In the genomic region with DNA sequence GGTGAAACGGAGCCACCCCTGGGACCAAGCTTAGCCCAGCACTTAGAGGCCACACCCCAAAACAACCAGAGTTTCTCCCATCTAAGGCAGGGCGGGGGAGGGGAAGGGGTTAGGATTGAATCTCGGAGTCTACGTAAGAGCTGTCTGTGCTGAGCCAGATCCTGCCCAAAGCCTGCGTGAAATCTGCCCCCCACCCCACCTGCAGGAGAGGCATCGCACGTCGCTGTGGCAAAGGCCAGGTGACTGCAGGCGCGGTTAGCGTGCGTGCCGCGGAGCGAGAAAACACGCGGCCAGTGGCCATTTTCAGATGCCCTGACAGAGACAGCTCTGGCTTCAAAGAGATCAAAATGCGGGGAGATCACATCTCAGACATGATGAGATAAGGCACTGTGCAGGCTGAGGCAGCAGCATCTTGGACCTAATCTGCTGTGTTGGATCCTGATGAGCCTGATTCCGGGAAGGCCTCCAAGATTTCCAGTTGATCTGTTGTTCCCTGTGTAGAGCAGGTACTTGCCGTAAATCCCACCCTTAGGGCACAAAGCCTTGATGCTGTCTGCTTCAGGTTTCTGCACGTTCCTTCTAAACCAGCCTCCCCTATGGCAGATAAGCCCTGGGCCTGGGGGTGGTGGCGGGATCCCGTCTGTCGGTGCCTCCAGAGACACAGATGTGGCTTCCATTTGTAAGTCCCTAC, we compare ENCODE assay signal across 21 cellular contexts. TPM values are rescaled to one million over a fixed set of nuclear protein-coding genes. Genes with fewer than 3 reads are reported as not detected.
DNase-seq lines count a peak whose midpoint lies in the region; ATAC-seq, FAIRE-seq and TF ChIP-seq lines count a peak whose summit lies in the region.
"Had no signal": no experiment of that assay in that cellular context is flagged by ENCODE, and none has a peak within 500 bp of the region (broad histone marks: within the 10 kb centered on the region; RNA-seq: fewer than 3 reads in every experiment).

No MANE protein-coding gene starts in this region.

- no peak for ATAC-seq in Right ventricle myocardium inferior
- ATAC-seq in left cardiac atrium, result no peak
- ATAC-seq in pancreas, result no peak
- ATAC-seq: PC-3 had no signal

- in situ Hi-C loops in brain microvascular endothelial cell (cut with HindIII; ENCODE audit: low pct_ligation_motif_present, low sequenced_read_pairs) (no loop called here), KBM-7 (cut with MboI; ENCODE audit: low pct_unique_long_range_greater_than_20kb, low sequenced_read_pairs) (no loop called here)

- no peak overlapping the region for H3K4me3 ChIP-seq in HEK293 (ENCODE audit: low read depth, low read length)
- H3K4me3 ChIP-seq in pancreas, result no peak overlapping the region
- no peak overlapping the region for H3K4me3 ChIP-seq in brain microvascular endothelial cell (ENCODE audit: low read depth, low read length)
- H3K4me3 ChIP-seq: GM23248 had no signal

- TF ChIP-seq CTCF in HEK293 (tag by site-specific recombination; IDR thresholded peaks at IDR 0.05), result no peak
- TF ChIP-seq CTCF in chondrocyte (IDR thresholded peaks at IDR 0.05), result no peak
- TF ChIP-seq CTCF in pancreas (IDR thresholded peaks at IDR 0.05), result no peak
- no peak for TF ChIP-seq CTCF in brain microvascular endothelial cell (IDR thresholded peaks at IDR 0.05; ENCODE audit: low read depth, low read length, missing control alignments)

- POLR2A ChIA-PET in HEK293 (lab: Yijun Ruan, JAX), result interaction anchor here (1.1 kb wide), 1 partner anchor 19 kb away, joined by 5 read pairs; no protein-coding TSS in a partner anchor

- H3K4me1 Mint-ChIP-seq in chondrocyte (ENCODE audit: low read depth), result peaks cover 23% of the 10 kb centered on the region

- H3K36me3 ChIP-seq in HEK293 (ENCODE audit: control insufficient read depth in 2 of 2, insufficient read depth in 1 of 2, low read length in 2 of 2), result no peaks in the 10 kb centered on the region
- H3K36me3 ChIP-seq in pancreas, result no peaks in the 10 kb centered on the region
- H3K36me3 ChIP-seq in brain microvascular endothelial cell (replicated peaks), result no peaks in the 10 kb centered on the region

- H3K27ac Mint-ChIP-seq in chondrocyte (ENCODE audit: unreplicated experiment), result peak overlapping the region; percentile 63

- H3K4me1 ChIP-seq in HEK293 (ENCODE audit: control insufficient read depth, insufficient read depth, low read length) (0 out of 2 replicates have a peak, but pooled peaks cover 2% of the 10 kb centered on the region), pancreas (peaks cover 40 to 50% (median 47%) of the 10 kb centered on the region in 3 donors)

- H3K27me3 ChIP-seq in pancreas, result no peaks in the 10 kb centered on the region
- H3K27me3 ChIP-seq in brain microvascular endothelial cell (replicated peaks), result peaks cover 12% of the 10 kb centered on the region

- WGBS in pancreas, 2 donors, result 92% methylated on average over 24 of the region's 24 CpGs

- no peak for FAIRE-seq in pancreas (lab: Jason Lieb, UNC)
- FAIRE-seq: GM12892 had no signal

- no peaks in the 10 kb centered on the region for H3K36me3 Mint-ChIP-seq in chondrocyte (ENCODE audit: low read depth)

- H3K27me3 Mint-ChIP-seq in chondrocyte (ENCODE audit: low read depth), result no peaks in the 10 kb centered on the region
- H3K27me3 Mint-ChIP-seq: CD4-positive, alpha-beta memory T cell had no signal

- no peak overlapping the region for H3K27ac ChIP-seq in HEK293 (ENCODE audit: extremely low read depth, low read depth, low read length)
- H3K27ac ChIP-seq in pancreas, result peak overlapping the region in 3 of 4 donors; percentile 79 to 86 (median 80)
- no peak overlapping the region for H3K27ac ChIP-seq in brain microvascular endothelial cell
- H3K27ac ChIP-seq: GM23248, KMS-11 had no signal

- intact Hi-C loops in Right ventricle myocardium inferior (cut with DNase I), result loop anchor here (10.0 kb wide), 1 partner anchor 283 kb away; the partner anchor contains the start of gene UBAC1
- intact Hi-C loops in left cardiac atrium (cut with DNase I), result no loop called here
- intact Hi-C loops in pancreas (cut with DNase I), result no loop called here

- DNase-seq in Right ventricle myocardium inferior (ENCODE audit: missing footprints) (peak; percentile 53), left cardiac atrium (no peak), chondrocyte (ENCODE audit: low spot score) (no peak), pancreas (peak in 2 of 6 donors; percentile 40 to 56), brain microvascular endothelial cell (no peak), cerebellum (ENCODE audit: low spot score) (no peak), KBM-7 (no peak)
- DNase-seq: CD4-positive, alpha-beta memory T cell; DMS79; GDM1; GM23248; NCI-H1092; NCI-H2107; NCI-H345; NCI-H526 treated with DMSO at 0.1 percent for 48 hours; PC-3 had no signal

- H3K9me3 ChIP-seq in HEK293 (ENCODE audit: control insufficient read depth, insufficient read depth, low read depth, low read length) (no peaks in the 10 kb centered on the region), pancreas (no peaks in the 10 kb centered on the region)

- H3K9me3 Mint-ChIP-seq in chondrocyte (ENCODE audit: low read depth), result no peaks in the 10 kb centered on the region
- H3K9me3 Mint-ChIP-seq: CD4-positive, alpha-beta memory T cell had no signal

- no peak overlapping the region for H3K4me3 Mint-ChIP-seq in chondrocyte (ENCODE audit: unreplicated experiment)
- H3K4me3 Mint-ChIP-seq: CD4-positive, alpha-beta memory T cell had no signal

- CTCF ChIA-PET in HEK293 (lab: Yijun Ruan, JAX), result interaction anchor here (0.6 to 1.2 kb wide), 2 partner anchors 8 to 35 kb away, joined by 3 read pairs; no protein-coding TSS in a partner anchor

TF ChIP-seq in HEK293, 187 proteins besides CTCF, POLR2A, EP300 and RAD21:
- TF ChIP-seq ZNF600 (tag by site-specific recombination; IDR thresholded peaks at IDR 0.05), result 0 out of 2 replicates have a peak, but pooled peaks have one; percentile 42
- no peak for TF ChIP-seq ZNF133 (tag by site-specific recombination; IDR thresholded peaks at IDR 0.05)

RNA-seq across cellular contexts. Expression of gene QSOX2, which starts 2.5 kb away (rescaled TPM):
- total RNA-seq in Right ventricle myocardium inferior (8.3 TPM), left cardiac atrium (1 to 10 TPM; 6.5 to 6.6 TPM), chondrocyte (14.3 to 17.1 TPM (median 15.3 TPM) in 3 replicates), pancreas (10 to 100 TPM in 3 of 6 donors, 1 to 10 TPM in 3; 6.8 to 11.0 (median 10.4) TPM), cerebellum (9.8 TPM)
- 10 to 100 TPM; 12.2 to 19.1 TPM for polyA plus RNA-seq in pancreas

RNA-seq across cellular contexts. Expression of gene LHX3, which starts 43.2 kb away (rescaled TPM):
- not detected for total RNA-seq in Right ventricle myocardium inferior
- not detected for total RNA-seq in left cardiac atrium
- not detected in 3 replicates for total RNA-seq in chondrocyte
- total RNA-seq in pancreas, result not detected
- not detected for polyA plus RNA-seq in pancreas
- total RNA-seq in cerebellum, result not detected
- total RNA-seq: A172; CD4-positive, alpha-beta memory T cell; GM23248; PC-3 had no signal
- polyA plus RNA-seq: CD4-positive, alpha-beta memory T cell; GM23248 had no signal

RNA-seq across cellular contexts. Expression of gene CCDC187, which starts 55.8 kb away (rescaled TPM):
- not detected for total RNA-seq in Right ventricle myocardium inferior
- not detected for total RNA-seq in left cardiac atrium
- total RNA-seq in chondrocyte, result not detected in 3 replicates
- total RNA-seq in pancreas, result under 1 TPM; 0.14 to 0.58 (median 0.36) TPM
- polyA plus RNA-seq in pancreas, result 1 to 10 TPM; 2.0 to 2.6 TPM
- 0.09 TPM for total RNA-seq in cerebellum
- total RNA-seq: CD4-positive, alpha-beta memory T cell; GM23248; MCF 10A had no signal
- polyA plus RNA-seq: CD4-positive, alpha-beta memory T cell; GM23248 had no signal

Comparison
In these comparisons a context has a peak if more than half of its experiments do, and no peak if none do; other contexts are left out.
1. H3K27ac ChIP-seq: peak in pancreas (3 of 4); none in HEK293 (single experiment) and brain microvascular endothelial cell (single experiment).